Comparison of ENCODE assay signal across 24 cellular contexts in genomic region chr4:12734586-12734985, GRCh38.
DNase-seq lines count a peak whose midpoint lies in the region; ATAC-seq, FAIRE-seq and TF ChIP-seq lines count a peak whose summit lies in the region.
"Had no signal": no experiment of that assay in that cellular context is flagged by ENCODE, and none has a peak within 500 bp of the region (broad histone marks: within the 10 kb centered on the region; RNA-seq: fewer than 3 reads in every experiment).

No MANE protein-coding gene starts in this region.

- peaks cover 5% of the 10 kb centered on the region for H3F3A ChIP-seq in MM.1S (ENCODE audit: insufficient read depth, low read length)

- no peaks in the 10 kb centered on the region for H3K79me2 ChIP-seq in MM.1S (ENCODE audit: low read length)

- in situ Hi-C loops in GM13977 (cut with MboI; ENCODE audit: low pct_unique_long_range_greater_than_20kb, low sequenced_read_pairs, unreplicated experiment) = loop anchor here (10.0 kb wide), 1 partner anchor 810 kb away; the partner anchor contains the start of gene NKX3-2

- H3K4me2 ChIP-seq in MM.1S (ENCODE audit: low read depth, low read length) = peak overlapping the region; percentile 53
- H3K4me2 ChIP-seq: A549; BLaER1 treated with 17β-estradiol and CSF1 and Interleukin-3, amounts not matched to agents 10 nM and 100 nM; SK-N-SH had no signal

- H3K27ac ChIP-seq in MM.1S (ENCODE audit: low read length) = peak overlapping the region; percentile 50; the same call in 1 of the 2 replicates
- H3K27ac ChIP-seq: A549; BLaER1 treated with 17β-estradiol and CSF1 and Interleukin-3, amounts not matched to agents 10 nM and 100 nM; Peyer's patch had no signal

- no peaks in the 10 kb centered on the region for H3K9me3 ChIP-seq in MM.1S (replicated peaks; ENCODE audit: insufficient read depth, low read length)
- H3K9me3 ChIP-seq: A549; BLaER1 treated with 17β-estradiol and CSF1 and Interleukin-3, amounts not matched to agents 10 nM and 100 nM; Peyer's patch; SK-N-SH had no signal

- peak; percentile 92 for DNase-seq in MM.1S
- no peak for DNase-seq in NCI-H2171 treated with DMSO at 0.1 percent for 48 hours (lab: John Stamatoyannopoulos, UW)
- DNase-seq in GM12891 (ENCODE audit: insufficient read length, low spot score) = no peak
- DNase-seq in GM13977 (ENCODE audit: low spot score) = no peak
- no peak for DNase-seq in H4 (ENCODE audit: low spot score)
- DNase-seq: AML-193; CD4-positive, alpha-beta memory T cell; COR-L47; Kasumi-1; NCI-H2029 treated with DMSO at 0.1 percent for 48 hours; NCI-H2227 treated with DMSO at 0.1 percent for 48 hours; NCI-H526 treated with DMSO at 0.1 percent for 48 hours; OCI-M1; Peyer's patch; SK-N-SH; T-helper 17 cell; T1000 had no signal

- H3K9me2 ChIP-seq in MM.1S (replicated peaks; ENCODE audit: insufficient read depth, low read length) = no peaks in the 10 kb centered on the region
- H3K9me2 ChIP-seq: SK-N-SH had no signal

- H3K9ac ChIP-seq in MM.1S (ENCODE audit: low read length) = no peak overlapping the region
- H3K9ac ChIP-seq: BLaER1 treated with 17β-estradiol and CSF1 and Interleukin-3, amounts not matched to agents 10 nM and 100 nM; SK-N-SH had no signal

- no peak for FAIRE-seq in GM12891 (lab: Jason Lieb, UNC)
- FAIRE-seq: A549, G401.6, GM12878, H54 had no signal

- no peak overlapping the region for H3K4me3 ChIP-seq in MM.1S (ENCODE audit: low read length)
- H3K4me3 ChIP-seq: A549; BLaER1 treated with 17β-estradiol and CSF1 and Interleukin-3, amounts not matched to agents 10 nM and 100 nM; GM12878; Peyer's patch had no signal

- TF ChIP-seq POLR2A in GM12891 (IDR thresholded peaks at IDR 0.05; ENCODE audit: low read depth, low read length) = no peak

- peaks cover 29% of the 10 kb centered on the region for H3K4me1 ChIP-seq in MM.1S (ENCODE audit: low read length)
- H3K4me1 ChIP-seq: A549, Peyer's patch had no signal

- H4K20me1 ChIP-seq in MM.1S (ENCODE audit: insufficient read depth, low read length) = no peaks in the 10 kb centered on the region
- H4K20me1 ChIP-seq: BLaER1 treated with 17β-estradiol and CSF1 and Interleukin-3, amounts not matched to agents 10 nM and 100 nM had no signal

- no peaks in the 10 kb centered on the region for H3K27me3 ChIP-seq in MM.1S (replicated peaks; ENCODE audit: insufficient read depth, low read length)
- H3K27me3 ChIP-seq: BLaER1 treated with 17β-estradiol and CSF1 and Interleukin-3, amounts not matched to agents 10 nM and 100 nM; Peyer's patch had no signal

- H2AFZ ChIP-seq in MM.1S (ENCODE audit: low read length) = no peak overlapping the region

- ATAC-seq in GM19035 (IDR thresholded peaks at IDR 0.05; ENCODE audit: unreplicated experiment) (peak; percentile 86), HG03280 (IDR thresholded peaks at IDR 0.05; ENCODE audit: unreplicated experiment) (peak; percentile 80)
- ATAC-seq: A549, GM12878, T-helper 17 cell had no signal

- no peaks in the 10 kb centered on the region for H3K36me3 ChIP-seq in MM.1S (replicated peaks; ENCODE audit: insufficient read depth, low read length)
- H3K36me3 ChIP-seq: BLaER1 treated with 17β-estradiol and CSF1 and Interleukin-3, amounts not matched to agents 10 nM and 100 nM; Peyer's patch had no signal

- TF ChIP-seq CTCF in MM.1S (IDR thresholded peaks at IDR 0.05; ENCODE audit: low read length) (no peak), GM13977 (IDR thresholded peaks at IDR 0.05; ENCODE audit: extremely low read depth, insufficient read depth, missing control alignments) (no peak)

TF ChIP-seq in GM12891, 5 proteins besides CTCF, POLR2A, EP300 and RAD21:
- TF ChIP-seq PAX5 (IDR thresholded peaks at IDR 0.05; ENCODE audit: insufficient read depth, low read length, severe bottlenecking) (no peak), SPI1 (IDR thresholded peaks at IDR 0.05; ENCODE audit: low read depth, low read length) (no peak), POU2F2 (IDR thresholded peaks at IDR 0.05; ENCODE audit: low read depth, low read length) (no peak), POLR2AphosphoS5 (IDR thresholded peaks at IDR 0.05; ENCODE audit: low read depth, low read length) (no peak), TAF1 (IDR thresholded peaks at IDR 0.05; ENCODE audit: low read depth, low read length) (no peak)
